23 cellular contexts compared by ENCODE assay signal in genomic region chr2:129069875-129070594, GRCh38.
DNase-seq lines count a peak whose midpoint lies in the region; ATAC-seq and TF ChIP-seq lines count a peak whose summit lies in the region.
"Had no signal": no experiment of that assay in that cellular context is flagged by ENCODE, and none has a peak within 500 bp of the region (broad histone marks: within the 10 kb centered on the region; RNA-seq: fewer than 3 reads in every experiment).

No MANE protein-coding gene starts in this region.

- H3K4me1 Mint-ChIP-seq in stimulated activated memory B cell treated with anti-CD40 and anti-IgM and Interleukin-4, amounts not matched to agents 10 μg/mL and 1 μg/mL and 100 μg/mL, for 72 hours = no peaks in the 10 kb centered on the region
- H3K4me1 Mint-ChIP-seq: activated B cell treated with CpG ODN at 0.5 μM for 24 hours; activated CD8-positive, alpha-beta memory T cell treated with anti-CD3 and anti-CD28 coated beads, Interleukin-2, amount 10 ng/mL, durations not matched to agents 7 days and 5 days; activated naive CD8-positive, alpha-beta T cell treated with anti-CD3 and anti-CD28 coated beads, Interleukin-2, amount 50 U/mL, for 24 hours; CD4-positive, CD25-positive, alpha-beta regulatory T cell had no signal

- DNase-seq in NCI-H748 (lab: John Stamatoyannopoulos, UW; ENCODE audit: unreplicated experiment) = peak; percentile 12
- no peak for DNase-seq in NCI-H748 treated with DMSO at 0.1 percent for 48 hours (lab: John Stamatoyannopoulos, UW)
- peak; percentile 54 for DNase-seq in left lobe of liver (ENCODE audit: low spot score)
- DNase-seq in iPS-NIHi7 (ENCODE audit: extremely low spot score) = no peak
- DNase-seq in COR-L47 (lab: John Stamatoyannopoulos, UW) = no peak
- DNase-seq: activated B cell treated with CpG ODN at 0.5 μM for 24 hours; activated CD8-positive, alpha-beta memory T cell treated with anti-CD3 and anti-CD28 coated beads, Interleukin-2, amount 10 ng/mL, durations not matched to agents 7 days and 5 days; activated naive CD8-positive, alpha-beta T cell treated with anti-CD3 and anti-CD28 coated beads, Interleukin-2, amount 50 U/mL, for 24 hours; activated T-cell treated with anti-CD3 and anti-CD28 coated beads, Interleukin-2, amount 50 U/mL, for 48 hours; CD4-positive, CD25-positive, alpha-beta regulatory T cell; GOT3; HFFc6; IMR-90; NCI-H1092 treated with DMSO at 0.1 percent for 48 hours; NCI-H2029 treated with DMSO at 0.1 percent for 48 hours; NCI-H226; stimulated activated naive CD4-positive, alpha-beta T cell treated with Interleukin-2 at 50 U/mL for 16 hours; T-helper 9 cell had no signal

- no peaks in the 10 kb centered on the region for H3K9me3 Mint-ChIP-seq in stimulated activated memory B cell treated with anti-CD40 and anti-IgM and Interleukin-4, amounts not matched to agents 10 μg/mL and 1 μg/mL and 100 μg/mL, for 72 hours
- H3K9me3 Mint-ChIP-seq: activated B cell treated with CpG ODN at 0.5 μM for 24 hours; activated naive CD8-positive, alpha-beta T cell treated with anti-CD3 and anti-CD28 coated beads, Interleukin-2, amount 50 U/mL, for 24 hours; neural progenitor cell had no signal

- no peak for TF ChIP-seq CTCF in VCaP (conservative IDR thresholded peaks at IDR 0.05)

- H3K27me3 Mint-ChIP-seq in stimulated activated memory B cell treated with anti-CD40 and anti-IgM and Interleukin-4, amounts not matched to agents 10 μg/mL and 1 μg/mL and 100 μg/mL, for 72 hours = no peaks in the 10 kb centered on the region
- H3K27me3 Mint-ChIP-seq: activated B cell treated with CpG ODN at 0.5 μM for 24 hours; activated CD8-positive, alpha-beta memory T cell treated with anti-CD3 and anti-CD28 coated beads, Interleukin-2, amount 10 ng/mL, durations not matched to agents 7 days and 5 days; activated naive CD8-positive, alpha-beta T cell treated with anti-CD3 and anti-CD28 coated beads, Interleukin-2, amount 50 U/mL, for 24 hours; CD4-positive, CD25-positive, alpha-beta regulatory T cell had no signal

- no peak overlapping the region for H3K27ac Mint-ChIP-seq in stimulated activated memory B cell treated with anti-CD40 and anti-IgM and Interleukin-4, amounts not matched to agents 10 μg/mL and 1 μg/mL and 100 μg/mL, for 72 hours
- H3K27ac Mint-ChIP-seq: activated B cell treated with CpG ODN at 0.5 μM for 24 hours; activated CD8-positive, alpha-beta memory T cell treated with anti-CD3 and anti-CD28 coated beads, Interleukin-2, amount 10 ng/mL, durations not matched to agents 7 days and 5 days; activated naive CD8-positive, alpha-beta T cell treated with anti-CD3 and anti-CD28 coated beads, Interleukin-2, amount 50 U/mL, for 24 hours; CD4-positive, CD25-positive, alpha-beta regulatory T cell; HFFc6 had no signal

- H3K4me3 Mint-ChIP-seq in stimulated activated memory B cell treated with anti-CD40 and anti-IgM and Interleukin-4, amounts not matched to agents 10 μg/mL and 1 μg/mL and 100 μg/mL, for 72 hours = no peak overlapping the region
- H3K4me3 Mint-ChIP-seq: activated B cell treated with CpG ODN at 0.5 μM for 24 hours; activated CD8-positive, alpha-beta memory T cell treated with anti-CD3 and anti-CD28 coated beads, Interleukin-2, amount 10 ng/mL, durations not matched to agents 7 days and 5 days; activated naive CD8-positive, alpha-beta T cell treated with anti-CD3 and anti-CD28 coated beads, Interleukin-2, amount 50 U/mL, for 24 hours; CD4-positive, CD25-positive, alpha-beta regulatory T cell; HFFc6; neural progenitor cell had no signal

- H3K36me3 Mint-ChIP-seq in stimulated activated memory B cell treated with anti-CD40 and anti-IgM and Interleukin-4, amounts not matched to agents 10 μg/mL and 1 μg/mL and 100 μg/mL, for 72 hours = no peaks in the 10 kb centered on the region
- H3K36me3 Mint-ChIP-seq: activated CD8-positive, alpha-beta memory T cell treated with anti-CD3 and anti-CD28 coated beads, Interleukin-2, amount 10 ng/mL, durations not matched to agents 7 days and 5 days; CD4-positive, CD25-positive, alpha-beta regulatory T cell; neural progenitor cell had no signal

- ATAC-seq in left lobe of liver (peak; percentile 90), HG02610 (IDR thresholded peaks at IDR 0.05; ENCODE audit: unreplicated experiment) (no peak)
- peak; percentile 37 for ATAC-seq in stimulated activated memory B cell treated with anti-CD40 and anti-IgM and Interleukin-4, amounts not matched to agents 10 μg/mL and 1 μg/mL and 100 μg/mL, for 72 hours
- ATAC-seq: activated CD8-positive, alpha-beta memory T cell treated with anti-CD3 and anti-CD28 coated beads, Interleukin-2, amount 10 ng/mL, durations not matched to agents 7 days and 5 days; activated naive CD8-positive, alpha-beta T cell treated with anti-CD3 and anti-CD28 coated beads, Interleukin-2, amount 50 U/mL, for 24 hours had no signal

- peak overlapping the region; percentile 66 for H3K27ac ChIP-seq in VCaP
- H3K27ac ChIP-seq: neural progenitor cell, vagina had no signal

Comparison
In these comparisons a context has a peak if more than half of its experiments do, and no peak if none do; other contexts are left out.
1. DNase-seq: peak in NCI-H748 (single experiment) and left lobe of liver (single experiment); none in NCI-H748 treated with DMSO at 0.1 percent for 48 hours (single experiment), iPS-NIHi7 (single experiment) and COR-L47 (single experiment).